Comparison of ENCODE assay signal across 14 cellular contexts in the genomic region with DNA sequence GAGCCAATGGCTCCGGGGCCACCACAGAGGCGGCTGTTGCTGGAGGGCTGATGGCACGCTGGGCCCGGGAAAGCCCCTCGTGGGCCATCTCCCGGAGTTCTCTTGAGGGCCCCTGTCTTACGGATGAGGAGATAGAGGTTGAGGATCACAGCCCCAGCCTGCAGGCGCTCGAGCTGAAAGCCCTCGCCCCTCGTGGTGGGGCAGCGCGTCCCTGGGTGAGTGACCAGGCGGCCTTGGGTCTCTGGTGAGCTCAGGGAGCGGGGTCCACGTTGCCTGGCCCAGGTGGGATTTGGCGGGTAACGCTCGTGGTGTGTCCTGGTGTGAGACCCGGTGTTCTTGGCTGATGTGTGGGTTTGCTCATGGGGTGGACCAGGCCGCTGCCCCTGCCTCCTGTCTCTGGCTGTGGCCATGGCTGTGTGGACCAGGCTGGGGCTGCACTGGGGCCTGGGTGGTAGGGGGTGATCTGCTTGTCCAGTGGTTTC. TPM values are rescaled to one million over a fixed set of nuclear protein-coding genes. Genes with fewer than 3 reads are reported as not detected.
DNase-seq lines count a peak whose midpoint lies in the region; ATAC-seq and TF ChIP-seq lines count a peak whose summit lies in the region.
"Had no signal": no experiment of that assay in that cellular context is flagged by ENCODE, and none has a peak within 500 bp of the region (broad histone marks: within the 10 kb centered on the region; RNA-seq: fewer than 3 reads in every experiment).

No MANE protein-coding gene starts in this region.

- H3K27ac ChIP-seq in HUES6 (ENCODE audit: low read depth, low read length) (0 out of 2 replicates have a peak overlapping the region, but pooled peaks have one; percentile 14), suprapubic skin (peak overlapping the region; percentile 92)
- H3K27ac ChIP-seq in CD4-positive, alpha-beta T cell (ENCODE audit: low read depth, low read length): no peak overlapping the region

- no peak overlapping the region for H3K4me3 ChIP-seq in HUES6 (ENCODE audit: low read depth, low read length)
- no peak overlapping the region for H3K4me3 ChIP-seq in suprapubic skin
- H3K4me3 ChIP-seq: K562 had no signal

- intact Hi-C loops in CD4-positive, alpha-beta T cell (cut with DNase I, micrococcal nuclease): loop anchor here in 1 of 2 experiments (2.0 kb wide), 1 partner anchor 78 kb away; no protein-coding TSS in a partner anchor

- no peak for ATAC-seq in CD4-positive, alpha-beta T cell (ENCODE audit: poor library complexity)
- no peak for ATAC-seq in activated naive CD4-positive, alpha-beta T cell treated with anti-CD3 and anti-CD28 coated beads, Interleukin-2, amount 50 U/mL, for 72 hours
- no peak for ATAC-seq in GM21786 (IDR thresholded peaks at IDR 0.05; ENCODE audit: unreplicated experiment)
- ATAC-seq: activated CD8-positive, alpha-beta memory T cell treated with anti-CD3 and anti-CD28 coated beads, Interleukin-2, amount 10 ng/mL, durations not matched to agents 7 days and 5 days; CD8-positive, alpha-beta T cell; stimulated activated naive CD8-positive, alpha-beta T cell treated with anti-CD3 and anti-CD28 coated beads, Interleukin-15, Interleukin-2, amounts not matched to agents 100 U/mL and 50 U/mL, for 24 hours had no signal

- H3K4me1 Mint-ChIP-seq in brain (peaks cover 59% of the 10 kb centered on the region), mesothelial cell of epicardium (peaks cover 38% of the 10 kb centered on the region)
- peaks cover 4% of the 10 kb centered on the region for H3K4me1 Mint-ChIP-seq in CD4-positive, alpha-beta T cell (ENCODE audit: low read depth)
- H3K4me1 Mint-ChIP-seq: activated CD8-positive, alpha-beta memory T cell treated with anti-CD3 and anti-CD28 coated beads, Interleukin-2, amount 10 ng/mL, durations not matched to agents 7 days and 5 days had no signal

- H3K36me3 Mint-ChIP-seq in brain (no peaks in the 10 kb centered on the region), mesothelial cell of epicardium (no peaks in the 10 kb centered on the region)
- H3K36me3 Mint-ChIP-seq in CD4-positive, alpha-beta T cell (ENCODE audit: low read depth): no peaks in the 10 kb centered on the region
- no peaks in the 10 kb centered on the region for H3K36me3 Mint-ChIP-seq in activated naive CD4-positive, alpha-beta T cell treated with anti-CD3 and anti-CD28 coated beads, Interleukin-2, amount 50 U/mL, for 72 hours
- H3K36me3 Mint-ChIP-seq: activated CD8-positive, alpha-beta memory T cell treated with anti-CD3 and anti-CD28 coated beads, Interleukin-2, amount 10 ng/mL, durations not matched to agents 7 days and 5 days; CD8-positive, alpha-beta T cell had no signal

- H3K9ac ChIP-seq in HUES6 (ENCODE audit: low read length): no peak overlapping the region

- H3K4me1 ChIP-seq in HUES6 (ENCODE audit: control insufficient read depth, insufficient read depth, low read length) (peaks cover 17% of the 10 kb centered on the region; the same call in 1 of the 2 replicates), suprapubic skin (peaks cover 96% of the 10 kb centered on the region)

- H3K9me3 Mint-ChIP-seq in brain (no peaks in the 10 kb centered on the region), mesothelial cell of epicardium (no peaks in the 10 kb centered on the region)
- no peaks in the 10 kb centered on the region for H3K9me3 Mint-ChIP-seq in CD4-positive, alpha-beta T cell
- no peaks in the 10 kb centered on the region for H3K9me3 Mint-ChIP-seq in activated naive CD4-positive, alpha-beta T cell treated with anti-CD3 and anti-CD28 coated beads, Interleukin-2, amount 50 U/mL, for 72 hours
- H3K9me3 Mint-ChIP-seq: CD8-positive, alpha-beta T cell had no signal

- H3K36me3 ChIP-seq in HUES6 (ENCODE audit: control insufficient read depth, insufficient read depth, low read length): no peaks in the 10 kb centered on the region
- H3K36me3 ChIP-seq in suprapubic skin: no peaks in the 10 kb centered on the region

- TF ChIP-seq POLR2A in suprapubic skin (IDR thresholded peaks at IDR 0.05): no peak

- H3K9me3 ChIP-seq in HUES6 (ENCODE audit: control insufficient read depth, insufficient read depth, low read depth, low read length) (no peaks in the 10 kb centered on the region), suprapubic skin (no peaks in the 10 kb centered on the region)
- H3K9me3 ChIP-seq in CD4-positive, alpha-beta T cell (ENCODE audit: control insufficient read depth, low read length): no peaks in the 10 kb centered on the region

- TF ChIP-seq CTCF in brain (conservative IDR thresholded peaks at IDR 0.05) (no peak), mesothelial cell of epicardium (IDR thresholded peaks at IDR 0.05; ENCODE audit: unreplicated experiment) (no peak), suprapubic skin (IDR thresholded peaks at IDR 0.05) (no peak)
- no peak for TF ChIP-seq CTCF in CD4-positive, alpha-beta T cell (IDR thresholded peaks at IDR 0.05)

- peak overlapping the region; percentile 63 to 92 (median 88) for H3K27ac Mint-ChIP-seq in brain
- peak overlapping the region; percentile 85 for H3K27ac Mint-ChIP-seq in mesothelial cell of epicardium
- H3K27ac Mint-ChIP-seq in CD4-positive, alpha-beta T cell: no peak overlapping the region
- no peak overlapping the region for H3K27ac Mint-ChIP-seq in activated naive CD4-positive, alpha-beta T cell treated with anti-CD3 and anti-CD28 coated beads, Interleukin-2, amount 50 U/mL, for 72 hours
- H3K27ac Mint-ChIP-seq: activated CD8-positive, alpha-beta memory T cell treated with anti-CD3 and anti-CD28 coated beads, Interleukin-2, amount 10 ng/mL, durations not matched to agents 7 days and 5 days; CD8-positive, alpha-beta T cell had no signal

- no peak for TF ChIP-seq EP300 in suprapubic skin (IDR thresholded peaks at IDR 0.05)

- WGBS in suprapubic skin: 56% methylated on average over 20 of the region's 21 CpGs

- peak overlapping the region in 1 of 5 experiments; percentile 22 for H3K4me3 Mint-ChIP-seq in brain
- no peak overlapping the region for H3K4me3 Mint-ChIP-seq in mesothelial cell of epicardium
- H3K4me3 Mint-ChIP-seq in CD4-positive, alpha-beta T cell: no peak overlapping the region
- H3K4me3 Mint-ChIP-seq: activated CD8-positive, alpha-beta memory T cell treated with anti-CD3 and anti-CD28 coated beads, Interleukin-2, amount 10 ng/mL, durations not matched to agents 7 days and 5 days; CD8-positive, alpha-beta T cell had no signal

- CTCF ChIA-PET in CD4-positive, alpha-beta T cell (lab: Charles Lee): interaction anchor here (1.2 kb wide), 1 partner anchor 78 kb away, joined by 4 read pairs; no protein-coding TSS in a partner anchor

- POLR2A ChIA-PET in CD4-positive, alpha-beta T cell (lab: Charles Lee): no interaction called here

- H3K27me3 ChIP-seq in HUES6 (ENCODE audit: control insufficient read depth, insufficient read depth, low read length): no peaks in the 10 kb centered on the region
- H3K27me3 ChIP-seq in suprapubic skin: no peaks in the 10 kb centered on the region
- H3K27me3 ChIP-seq in CD4-positive, alpha-beta T cell (ENCODE audit: control insufficient read depth, insufficient read depth, low read length): no peaks in the 10 kb centered on the region

- H3K27me3 Mint-ChIP-seq in brain (no peaks in the 10 kb centered on the region), mesothelial cell of epicardium (ENCODE audit: low read depth) (no peaks in the 10 kb centered on the region)
- no peaks in the 10 kb centered on the region for H3K27me3 Mint-ChIP-seq in CD4-positive, alpha-beta T cell
- H3K27me3 Mint-ChIP-seq: activated CD8-positive, alpha-beta memory T cell treated with anti-CD3 and anti-CD28 coated beads, Interleukin-2, amount 10 ng/mL, durations not matched to agents 7 days and 5 days had no signal

- no peak for DNase-seq in mesothelial cell of epicardium (ENCODE audit: low spot score in 2 of 2, unreplicated experiment in 2 of 2)
- no peak for DNase-seq in suprapubic skin (ENCODE audit: low spot score in 2 of 2)
- DNase-seq in CD4-positive, alpha-beta T cell: no peak
- DNase-seq in activated naive CD4-positive, alpha-beta T cell treated with anti-CD3 and anti-CD28 coated beads, Interleukin-2, amount 50 U/mL, for 72 hours (ENCODE audit: low spot score in 2 of 2): no peak
- no peak for DNase-seq in NCI-H2081 treated with DMSO at 0.1 percent for 48 hours (lab: John Stamatoyannopoulos, UW)
- DNase-seq: activated CD8-positive, alpha-beta memory T cell treated with anti-CD3 and anti-CD28 coated beads, Interleukin-2, amount 10 ng/mL, durations not matched to agents 7 days and 5 days; activated naive CD4-positive, alpha-beta T cell treated with anti-CD3 and anti-CD28 coated beads, Interleukin-2, amount 50 U/mL, for 16 hours; CD8-positive, alpha-beta T cell; cerebellar nuclear complex; stimulated activated naive CD8-positive, alpha-beta T cell treated with anti-CD3 and anti-CD28 coated beads, Interleukin-15, Interleukin-2, amounts not matched to agents 100 U/mL and 50 U/mL, for 24 hours had no signal

RNA-seq across cellular contexts. Expression of a gene that starts 38.9 kb away (rescaled TPM):
- polyA plus RNA-seq in brain (ENCODE audit: insufficient read depth, low read depth, low replicate concordance): 29.9 TPM
- total RNA-seq in mesothelial cell of epicardium: 43.7 to 46.0 TPM (median 45.0 TPM) in 3 replicates
- 100 to 1,000 TPM; 165 to 240 (median 185) TPM for total RNA-seq in suprapubic skin
- total RNA-seq in CD4-positive, alpha-beta T cell: 1 to 10 TPM; 7.3 to 8.4 TPM
- total RNA-seq in activated naive CD4-positive, alpha-beta T cell treated with anti-CD3 and anti-CD28 coated beads, Interleukin-2, amount 50 U/mL, for 72 hours: 1 to 10 TPM in 1 of 2 donors, under 1 TPM in 1; 0.25 to 7.9 TPM

Comparison
In these comparisons a context has a peak if more than half of its experiments do, and no peak if none do; other contexts are left out.
1. H3K27ac Mint-ChIP-seq: peak in brain (5 of 5) and mesothelial cell of epicardium (single experiment); none in CD4-positive, alpha-beta T cell (single experiment) and activated naive CD4-positive, alpha-beta T cell treated with anti-CD3 and anti-CD28 coated beads, Interleukin-2, amount 50 U/mL, for 72 hours (0 of 2).